In the genomic region with DNA sequence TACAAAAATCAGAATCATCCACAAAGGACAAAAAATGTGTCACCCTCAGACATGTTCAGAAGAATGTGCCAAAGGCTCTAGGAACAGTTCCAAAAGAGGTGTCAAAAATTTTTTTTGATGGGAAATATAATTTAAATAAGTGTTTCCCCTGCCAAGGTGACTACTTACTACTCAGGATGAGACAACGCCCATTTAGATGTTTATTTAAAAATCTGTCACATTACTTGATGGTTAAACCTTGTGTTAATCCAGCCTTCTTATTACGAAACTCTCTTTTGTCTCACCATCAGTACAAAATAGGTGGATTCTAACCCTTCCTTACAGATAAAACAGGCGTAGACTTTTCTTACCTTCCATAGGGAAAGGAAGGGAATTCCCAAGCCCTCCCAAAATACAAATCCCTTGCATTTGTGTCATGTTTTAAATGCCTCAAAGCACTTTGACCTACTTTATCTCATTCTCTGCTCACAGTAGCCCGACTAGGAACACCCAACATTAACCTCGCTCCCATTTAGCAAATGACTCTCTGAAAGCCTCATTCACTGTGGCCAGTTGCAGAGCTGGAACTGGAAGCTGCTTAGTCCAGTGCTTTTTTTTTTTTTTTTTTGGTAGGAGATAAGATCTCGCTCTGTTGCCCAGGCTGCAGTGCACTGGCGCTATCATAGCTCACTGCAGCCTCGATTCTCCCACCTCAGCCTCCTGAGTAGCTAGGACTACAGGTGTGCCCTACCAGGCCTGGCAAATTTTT, we compare ENCODE assay signal across 1 cellular context.
TF ChIP-seq lines count a peak whose summit lies in the region.

No MANE protein-coding gene starts in this region.

TF ChIP-seq in HepG2, 621 proteins besides CTCF, POLR2A, EP300 and RAD21 (continued from another document):
- TF ChIP-seq, protein P1, sequence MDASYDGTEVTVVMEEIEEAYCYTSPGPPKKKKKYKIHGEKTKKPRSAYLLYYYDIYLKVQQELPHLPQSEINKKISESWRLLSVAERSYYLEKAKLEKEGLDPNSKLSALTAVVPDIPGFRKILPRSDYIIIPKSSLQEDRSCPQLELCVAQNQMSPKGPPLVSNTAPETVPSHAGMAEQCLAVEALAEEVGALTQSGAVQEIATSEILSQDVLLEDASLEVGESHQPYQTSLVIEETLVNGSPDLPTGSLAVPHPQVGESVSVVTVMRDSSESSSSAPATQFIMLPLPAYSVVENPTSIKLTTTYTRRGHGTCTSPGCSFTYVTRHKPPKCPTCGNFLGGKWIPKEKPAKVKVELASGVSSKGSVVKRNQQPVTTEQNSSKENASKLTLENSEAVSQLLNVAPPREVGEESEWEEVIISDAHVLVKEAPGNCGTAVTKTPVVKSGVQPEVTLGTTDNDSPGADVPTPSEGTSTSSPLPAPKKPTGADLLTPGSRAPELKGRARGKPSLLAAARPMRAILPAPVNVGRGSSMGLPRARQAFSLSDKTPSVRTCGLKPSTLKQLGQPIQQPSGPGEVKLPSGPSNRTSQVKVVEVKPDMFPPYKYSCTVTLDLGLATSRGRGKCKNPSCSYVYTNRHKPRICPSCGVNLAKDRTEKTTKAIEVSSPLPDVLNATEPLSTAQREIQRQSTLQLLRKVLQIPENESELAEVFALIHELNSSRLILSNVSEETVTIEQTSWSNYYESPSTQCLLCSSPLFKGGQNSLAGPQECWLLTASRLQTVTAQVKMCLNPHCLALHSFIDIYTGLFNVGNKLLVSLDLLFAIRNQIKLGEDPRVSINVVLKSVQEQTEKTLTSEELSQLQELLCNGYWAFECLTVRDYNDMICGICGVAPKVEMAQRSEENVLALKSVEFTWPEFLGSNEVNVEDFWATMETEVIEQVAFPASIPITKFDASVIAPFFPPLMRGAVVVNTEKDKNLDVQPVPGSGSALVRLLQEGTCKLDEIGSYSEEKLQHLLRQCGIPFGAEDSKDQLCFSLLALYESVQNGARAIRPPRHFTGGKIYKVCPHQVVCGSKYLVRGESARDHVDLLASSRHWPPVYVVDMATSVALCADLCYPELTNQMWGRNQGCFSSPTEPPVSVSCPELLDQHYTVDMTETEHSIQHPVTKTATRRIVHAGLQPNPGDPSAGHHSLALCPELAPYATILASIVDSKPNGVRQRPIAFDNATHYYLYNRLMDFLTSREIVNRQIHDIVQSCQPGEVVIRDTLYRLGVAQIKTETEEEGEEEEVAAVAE (CRISPR knock-in tag; IDR thresholded peaks at IDR 0.05; ENCODE audit: borderline replicate concordance): no peak
- TF ChIP-seq PPARG (CRISPR knock-in tag; conservative IDR thresholded peaks at IDR 0.05): peak; percentile 66; the same call in 1 of the 2 replicates
- TF ChIP-seq ZNF10 (CRISPR knock-in tag; IDR thresholded peaks at IDR 0.05; ENCODE audit: borderline replicate concordance, low read depth): no peak
- no peak for TF ChIP-seq ZNF570 (CRISPR knock-in tag; IDR thresholded peaks at IDR 0.05; ENCODE audit: borderline replicate concordance)
- no peak for TF ChIP-seq MAZ (IDR thresholded peaks at IDR 0.05; ENCODE audit: borderline replicate concordance, low read depth, low read length)
- TF ChIP-seq MAZ (CRISPR knock-in tag; IDR thresholded peaks at IDR 0.05; ENCODE audit: low read depth): no peak
- no peak for TF ChIP-seq ZNF160 (CRISPR knock-in tag; IDR thresholded peaks at IDR 0.05)
- TF ChIP-seq, protein P2, sequence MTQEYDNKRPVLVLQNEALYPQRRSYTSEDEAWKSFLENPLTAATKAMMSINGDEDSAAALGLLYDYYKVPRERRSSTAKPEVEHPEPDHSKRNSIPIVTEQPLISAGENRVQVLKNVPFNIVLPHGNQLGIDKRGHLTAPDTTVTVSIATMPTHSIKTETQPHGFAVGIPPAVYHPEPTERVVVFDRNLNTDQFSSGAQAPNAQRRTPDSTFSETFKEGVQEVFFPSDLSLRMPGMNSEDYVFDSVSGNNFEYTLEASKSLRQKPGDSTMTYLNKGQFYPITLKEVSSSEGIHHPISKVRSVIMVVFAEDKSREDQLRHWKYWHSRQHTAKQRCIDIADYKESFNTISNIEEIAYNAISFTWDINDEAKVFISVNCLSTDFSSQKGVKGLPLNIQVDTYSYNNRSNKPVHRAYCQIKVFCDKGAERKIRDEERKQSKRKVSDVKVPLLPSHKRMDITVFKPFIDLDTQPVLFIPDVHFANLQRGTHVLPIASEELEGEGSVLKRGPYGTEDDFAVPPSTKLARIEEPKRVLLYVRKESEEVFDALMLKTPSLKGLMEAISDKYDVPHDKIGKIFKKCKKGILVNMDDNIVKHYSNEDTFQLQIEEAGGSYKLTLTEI (CRISPR knock-in tag; conservative IDR thresholded peaks at IDR 0.05): no peak
- TF ChIP-seq, protein P3, sequence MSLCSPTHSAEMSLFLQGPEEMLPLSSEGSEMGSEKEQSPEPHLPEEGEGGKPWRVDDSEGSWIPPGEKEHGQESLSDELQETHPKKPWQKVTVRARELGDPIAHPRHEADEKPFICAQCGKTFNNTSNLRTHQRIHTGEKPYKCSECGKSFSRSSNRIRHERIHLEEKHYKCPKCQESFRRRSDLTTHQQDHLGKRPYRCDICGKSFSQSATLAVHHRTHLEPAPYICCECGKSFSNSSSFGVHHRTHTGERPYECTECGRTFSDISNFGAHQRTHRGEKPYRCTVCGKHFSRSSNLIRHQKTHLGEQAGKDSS (CRISPR knock-in tag; IDR thresholded peaks at IDR 0.05; ENCODE audit: borderline replicate concordance, low read depth): no peak
- TF ChIP-seq ZNF672 (CRISPR knock-in tag; IDR thresholded peaks at IDR 0.05): no peak
- TF ChIP-seq LCORL (IDR thresholded peaks at IDR 0.05): no peak
- no peak for TF ChIP-seq LCORL (CRISPR knock-in tag; IDR thresholded peaks at IDR 0.05)
- no peak for TF ChIP-seq ZMYM4 (CRISPR knock-in tag; IDR thresholded peaks at IDR 0.05)
- TF ChIP-seq, protein P4, sequence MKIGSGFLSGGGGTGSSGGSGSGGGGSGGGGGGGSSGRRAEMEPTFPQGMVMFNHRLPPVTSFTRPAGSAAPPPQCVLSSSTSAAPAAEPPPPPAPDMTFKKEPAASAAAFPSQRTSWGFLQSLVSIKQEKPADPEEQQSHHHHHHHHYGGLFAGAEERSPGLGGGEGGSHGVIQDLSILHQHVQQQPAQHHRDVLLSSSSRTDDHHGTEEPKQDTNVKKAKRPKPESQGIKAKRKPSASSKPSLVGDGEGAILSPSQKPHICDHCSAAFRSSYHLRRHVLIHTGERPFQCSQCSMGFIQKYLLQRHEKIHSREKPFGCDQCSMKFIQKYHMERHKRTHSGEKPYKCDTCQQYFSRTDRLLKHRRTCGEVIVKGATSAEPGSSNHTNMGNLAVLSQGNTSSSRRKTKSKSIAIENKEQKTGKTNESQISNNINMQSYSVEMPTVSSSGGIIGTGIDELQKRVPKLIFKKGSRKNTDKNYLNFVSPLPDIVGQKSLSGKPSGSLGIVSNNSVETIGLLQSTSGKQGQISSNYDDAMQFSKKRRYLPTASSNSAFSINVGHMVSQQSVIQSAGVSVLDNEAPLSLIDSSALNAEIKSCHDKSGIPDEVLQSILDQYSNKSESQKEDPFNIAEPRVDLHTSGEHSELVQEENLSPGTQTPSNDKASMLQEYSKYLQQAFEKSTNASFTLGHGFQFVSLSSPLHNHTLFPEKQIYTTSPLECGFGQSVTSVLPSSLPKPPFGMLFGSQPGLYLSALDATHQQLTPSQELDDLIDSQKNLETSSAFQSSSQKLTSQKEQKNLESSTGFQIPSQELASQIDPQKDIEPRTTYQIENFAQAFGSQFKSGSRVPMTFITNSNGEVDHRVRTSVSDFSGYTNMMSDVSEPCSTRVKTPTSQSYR (CRISPR knock-in tag; IDR thresholded peaks at IDR 0.05; ENCODE audit: borderline replicate concordance): no peak
- TF ChIP-seq ZNF501 (CRISPR knock-in tag; IDR thresholded peaks at IDR 0.05): no peak
- TF ChIP-seq ZNF792 (CRISPR knock-in tag; IDR thresholded peaks at IDR 0.05): no peak
- TF ChIP-seq WIZ (CRISPR knock-in tag; IDR thresholded peaks at IDR 0.05): no peak
- TF ChIP-seq CEBPB (IDR thresholded peaks at IDR 0.05; ENCODE audit: borderline replicate concordance, low read depth, low read length): peak; percentile 51; the same call in 1 of the 2 replicates
- no peak for TF ChIP-seq NR2C2 (CRISPR knock-in tag; IDR thresholded peaks at IDR 0.05; ENCODE audit: borderline replicate concordance)
- TF ChIP-seq, protein P5, sequence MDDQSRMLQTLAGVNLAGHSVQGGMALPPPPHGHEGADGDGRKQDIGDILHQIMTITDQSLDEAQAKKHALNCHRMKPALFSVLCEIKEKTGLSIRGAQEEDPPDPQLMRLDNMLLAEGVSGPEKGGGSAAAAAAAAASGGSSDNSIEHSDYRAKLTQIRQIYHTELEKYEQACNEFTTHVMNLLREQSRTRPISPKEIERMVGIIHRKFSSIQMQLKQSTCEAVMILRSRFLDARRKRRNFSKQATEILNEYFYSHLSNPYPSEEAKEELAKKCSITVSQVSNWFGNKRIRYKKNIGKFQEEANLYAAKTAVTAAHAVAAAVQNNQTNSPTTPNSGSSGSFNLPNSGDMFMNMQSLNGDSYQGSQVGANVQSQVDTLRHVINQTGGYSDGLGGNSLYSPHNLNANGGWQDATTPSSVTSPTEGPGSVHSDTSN (CRISPR knock-in tag; IDR thresholded peaks at IDR 0.05; ENCODE audit: borderline replicate concordance): no peak
- TF ChIP-seq, protein P6, sequence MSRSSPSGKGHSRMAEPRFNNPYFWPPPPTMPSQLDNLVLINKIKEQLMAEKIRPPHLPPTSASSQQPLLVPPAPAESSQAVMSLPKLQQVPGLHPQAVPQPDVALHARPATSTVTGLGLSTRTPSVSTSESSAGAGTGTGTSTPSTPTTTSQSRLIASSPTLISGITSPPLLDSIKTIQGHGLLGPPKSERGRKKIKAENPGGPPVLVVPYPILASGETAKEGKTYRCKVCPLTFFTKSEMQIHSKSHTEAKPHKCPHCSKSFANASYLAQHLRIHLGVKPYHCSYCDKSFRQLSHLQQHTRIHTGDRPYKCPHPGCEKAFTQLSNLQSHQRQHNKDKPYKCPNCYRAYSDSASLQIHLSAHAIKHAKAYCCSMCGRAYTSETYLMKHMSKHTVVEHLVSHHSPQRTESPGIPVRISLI (CRISPR knock-in tag; IDR thresholded peaks at IDR 0.05; ENCODE audit: borderline replicate concordance): peak; percentile 80
- TF ChIP-seq DNMT1 (CRISPR knock-in tag; IDR thresholded peaks at IDR 0.05): no peak
- TF ChIP-seq EEA1 (CRISPR knock-in tag; IDR thresholded peaks at IDR 0.05; ENCODE audit: borderline replicate concordance): no peak
- peak; percentile 56 for TF ChIP-seq ZNF770 (CRISPR knock-in tag; IDR thresholded peaks at IDR 0.05)
- TF ChIP-seq ZBTB33 (CRISPR knock-in tag; IDR thresholded peaks at IDR 0.05): peak; percentile 29; the same call in 1 of the 2 replicates
